Comparison of ENCODE assay signal across 15 cellular contexts in genomic region chr11:3044004-3044403, GRCh38. TPM values are rescaled to one million over a fixed set of nuclear protein-coding genes. Genes with fewer than 3 reads are reported as not detected.
DNase-seq lines count a peak whose midpoint lies in the region; ATAC-seq and TF ChIP-seq lines count a peak whose summit lies in the region.
"Had no signal": no experiment of that assay in that cellular context is flagged by ENCODE, and none has a peak within 500 bp of the region (broad histone marks: within the 10 kb centered on the region; RNA-seq: fewer than 3 reads in every experiment).

No MANE protein-coding gene starts in this region.

- no peak overlapping the region for H3K4me3 Mint-ChIP-seq in activated T-helper 17 cell treated with anti-CD3 and anti-CD28 coated beads, Interleukin-2, amount 50 U/mL, for 72 hours
- H3K4me3 Mint-ChIP-seq: activated CD4-positive, alpha-beta T cell treated with anti-CD3 and anti-CD28 coated beads for 36 hours; CD14-positive monocyte; central memory CD8-positive, alpha-beta T cell had no signal

- H3K27me3 ChIP-seq in left ventricle myocardium inferior (ENCODE audit: low read depth) (no peaks in the 10 kb centered on the region), skeletal muscle tissue (ENCODE audit: control insufficient read depth in 3 of 3, insufficient read depth in 3 of 3, low read length in 3 of 3) (no peaks in the 10 kb centered on the region)
- H3K27me3 ChIP-seq: esophagus squamous epithelium had no signal

- H3K27me3 Mint-ChIP-seq in activated T-helper 17 cell treated with anti-CD3 and anti-CD28 coated beads, Interleukin-2, amount 50 U/mL, for 72 hours = no peaks in the 10 kb centered on the region
- H3K27me3 Mint-ChIP-seq: activated CD4-positive, alpha-beta T cell treated with anti-CD3 and anti-CD28 coated beads for 36 hours; central memory CD8-positive, alpha-beta T cell had no signal

- H3K9ac ChIP-seq in skeletal muscle tissue (ENCODE audit: low read depth in 1 of 3, low read length in 3 of 3) = peak overlapping the region; percentile 7 to 86 (median 17)

- H3K4me3 ChIP-seq in left ventricle myocardium inferior (no peak overlapping the region), skeletal muscle tissue (ENCODE audit: low read length in 3 of 3) (peak overlapping the region in 1 of 3 donors; percentile 22)
- H3K4me3 ChIP-seq: esophagus squamous epithelium, HAP-1 had no signal

- DNase-seq in ELF-1 (ENCODE audit: low read depth, low spot score) (peak; percentile 47), left ventricle myocardium inferior (peak; percentile 13), NCI-H187 (lab: John Stamatoyannopoulos, UW) (no peak), CD1c-positive myeloid dendritic cell (ENCODE audit: extremely low spot score) (no peak), HK-2 (ENCODE audit: unreplicated experiment) (no peak)
- DNase-seq: activated CD4-positive, alpha-beta T cell treated with anti-CD3 and anti-CD28 coated beads for 36 hours; activated effector memory CD4-positive, alpha-beta T cell treated with Interleukin-2 at 50 U/mL for 16 hours; esophagus squamous epithelium; kidney glomerular epithelial cell had no signal

- peaks cover 45% of the 10 kb centered on the region for H3K4me1 ChIP-seq in left ventricle myocardium inferior
- H3K4me1 ChIP-seq in skeletal muscle tissue (ENCODE audit: control insufficient read depth in 3 of 3, insufficient read depth in 3 of 3, low read length in 3 of 3) = peaks cover 45 to 66% (median 65%) of the 10 kb centered on the region in 3 donors
- H3K4me1 ChIP-seq: HAP-1 had no signal

- peak overlapping the region; percentile 80 for H3K27ac ChIP-seq in left ventricle myocardium inferior (replicated peaks)
- peak overlapping the region; percentile 91 for H3K27ac ChIP-seq in skeletal muscle tissue (ENCODE audit: low read depth, low read length)

- no peak for TF ChIP-seq CTCF in left ventricle myocardium inferior (IDR thresholded peaks at IDR 0.05; ENCODE audit: borderline replicate concordance)

- peaks cover 7% of the 10 kb centered on the region for H3K4me1 Mint-ChIP-seq in activated T-helper 17 cell treated with anti-CD3 and anti-CD28 coated beads, Interleukin-2, amount 50 U/mL, for 72 hours
- H3K4me1 Mint-ChIP-seq: CD14-positive monocyte had no signal

- H3K9me3 Mint-ChIP-seq in activated T-helper 17 cell treated with anti-CD3 and anti-CD28 coated beads, Interleukin-2, amount 50 U/mL, for 72 hours = no peaks in the 10 kb centered on the region
- H3K9me3 Mint-ChIP-seq: CD14-positive monocyte; central memory CD8-positive, alpha-beta T cell had no signal

- H3K36me3 Mint-ChIP-seq in activated T-helper 17 cell treated with anti-CD3 and anti-CD28 coated beads, Interleukin-2, amount 50 U/mL, for 72 hours (ENCODE audit: low read depth) = peaks cover 87% of the 10 kb centered on the region

- H3K9me3 ChIP-seq in left ventricle myocardium inferior (replicated peaks) (no peaks in the 10 kb centered on the region), skeletal muscle tissue (ENCODE audit: control insufficient read depth in 3 of 3, low read length in 3 of 3) (no peaks in the 10 kb centered on the region)
- H3K9me3 ChIP-seq: esophagus squamous epithelium, HAP-1 had no signal

- H3K27ac Mint-ChIP-seq in activated T-helper 17 cell treated with anti-CD3 and anti-CD28 coated beads, Interleukin-2, amount 50 U/mL, for 72 hours = peak overlapping the region; percentile 80
- H3K27ac Mint-ChIP-seq: activated CD4-positive, alpha-beta T cell treated with anti-CD3 and anti-CD28 coated beads for 36 hours had no signal

- intact Hi-C loops in left ventricle myocardium inferior (cut with micrococcal nuclease) = no loop called here

- H3K36me3 ChIP-seq in left ventricle myocardium inferior = peaks cover 32% of the 10 kb centered on the region
- H3K36me3 ChIP-seq in skeletal muscle tissue (ENCODE audit: control insufficient read depth in 3 of 3, insufficient read depth in 3 of 3, low read length in 3 of 3) = peaks cover 9 to 17% (median 16%) of the 10 kb centered on the region in 3 donors

- no peak for ATAC-seq in activated T-helper 17 cell treated with anti-CD3 and anti-CD28 coated beads, Interleukin-2, amount 50 U/mL, for 72 hours (replicated peaks)
- no peak for ATAC-seq in GM21786 (IDR thresholded peaks at IDR 0.05; ENCODE audit: unreplicated experiment)
- ATAC-seq: activated CD4-positive, alpha-beta T cell treated with anti-CD3 and anti-CD28 coated beads for 36 hours had no signal

RNA-seq across cellular contexts. Expression of gene CARS1, which starts 13.2 kb away (rescaled TPM):
- 10 to 100 TPM; 81.4 to 84.9 TPM for total RNA-seq in activated T-helper 17 cell treated with anti-CD3 and anti-CD28 coated beads, Interleukin-2, amount 50 U/mL, for 72 hours
- total RNA-seq in left ventricle myocardium inferior (14.3 TPM), skeletal muscle tissue (11.5 TPM)

RNA-seq across cellular contexts. Expression of gene NAP1L4, which starts 51.9 kb away (rescaled TPM):
- 100 to 1,000 TPM; 301 to 344 TPM for total RNA-seq in activated T-helper 17 cell treated with anti-CD3 and anti-CD28 coated beads, Interleukin-2, amount 50 U/mL, for 72 hours
- total RNA-seq in left ventricle myocardium inferior (175 TPM), skeletal muscle tissue (148 TPM)

Comparison
In these comparisons a context has a peak if more than half of its experiments do, and no peak if none do; other contexts are left out.
1. DNase-seq: peak in ELF-1 (single experiment) and left ventricle myocardium inferior (single experiment); none in NCI-H187 (0 of 2), CD1c-positive myeloid dendritic cell (single experiment) and HK-2 (single experiment).